8 cellular contexts compared by ENCODE assay signal in the genomic region with DNA sequence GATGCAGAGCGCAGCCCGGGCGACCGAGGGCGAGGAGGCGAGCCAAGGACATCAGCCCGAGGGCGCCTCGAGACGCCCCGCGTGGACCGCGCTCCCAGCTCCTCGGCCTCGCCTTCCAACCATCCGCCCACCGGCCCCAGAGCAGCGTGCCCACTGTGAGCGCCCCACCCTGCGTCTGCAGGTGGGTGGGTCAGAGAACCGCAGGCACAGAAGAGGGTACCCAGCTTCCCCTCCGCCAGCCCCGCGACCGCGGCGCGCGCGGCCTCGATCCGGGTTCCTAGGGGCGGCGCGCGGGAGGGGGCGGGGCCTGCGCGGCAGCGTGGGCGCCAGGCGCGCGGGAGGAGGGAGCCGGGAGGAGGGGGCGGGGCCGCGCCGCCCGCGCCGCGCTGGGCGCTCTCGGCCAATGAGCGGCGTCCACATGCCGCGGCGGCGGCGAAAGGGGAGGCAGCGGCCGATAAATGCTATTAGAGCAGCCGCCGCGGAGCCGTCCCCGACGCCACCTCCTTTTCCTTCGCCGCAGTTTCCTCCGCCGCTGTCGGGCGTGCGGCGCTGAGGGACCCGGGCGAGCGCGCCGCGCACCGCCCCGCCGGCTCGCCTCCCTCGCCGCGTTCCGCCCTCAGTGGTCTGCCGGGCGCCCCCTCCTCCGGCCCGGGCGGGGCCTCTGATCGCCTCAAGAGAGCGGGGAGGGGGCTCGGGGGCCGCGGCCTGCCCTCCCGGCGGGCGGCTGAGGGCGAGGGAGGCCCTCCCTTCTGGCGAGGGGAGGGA. TPM values are rescaled to one million over a fixed set of nuclear protein-coding genes. Genes with fewer than 3 reads are reported as not detected.
DNase-seq lines count a peak whose midpoint lies in the region; ATAC-seq and TF ChIP-seq lines count a peak whose summit lies in the region.

TSS of gene ATP2A2 (plus strand) at position 464 of the 765 bp plus-strand sequence. CDS start 543 bp downstream, outside the sequence.

- peak within 1 kb of the TSS; percentile 93 to 94 for H3K27ac Mint-ChIP-seq in activated naive CD4-positive, alpha-beta T cell treated with anti-CD3 and anti-CD28 coated beads, Interleukin-2, amount 50 U/mL, for 72 hours
- H3K27ac Mint-ChIP-seq in glutamatergic neuron (ENCODE audit: unreplicated experiment), result peak within 1 kb of the TSS; percentile 99
- H3K27ac Mint-ChIP-seq in osteocyte (ENCODE audit: unreplicated experiment), result peak within 1 kb of the TSS; percentile 95

- peak within 1 kb of the TSS; percentile 96 to 99 for H3K27ac ChIP-seq in testis

- H3K4me1 Mint-ChIP-seq in glutamatergic neuron (ENCODE audit: low read depth, unreplicated experiment) (peaks cover 28% of the 10 kb centered on the region), osteocyte (ENCODE audit: unreplicated experiment) (peaks cover 49% of the 10 kb centered on the region)

- no peaks in the 10 kb centered on the region for H3K9me3 ChIP-seq in testis

- TF ChIP-seq CTCF in glutamatergic neuron (IDR thresholded peaks at IDR 0.05; ENCODE audit: partially characterized antibody, unreplicated experiment) (no peak), osteocyte (IDR thresholded peaks at IDR 0.05) (no peak), testis (IDR thresholded peaks at IDR 0.05) (no peak)

- H3K36me3 ChIP-seq in testis (ENCODE audit: low read depth, missing control alignments), result no peaks in the 10 kb centered on the region

- peak; percentile 88 for DNase-seq in NCI-H1105 (lab: John Stamatoyannopoulos, UW)
- DNase-seq in SKM-1 treated with dmso at 0.1 percent for 144 hours (lab: John Stamatoyannopoulos, UW; ENCODE audit: unreplicated experiment), result peak; percentile 66
- peak; percentile 88 to 90 for DNase-seq in activated naive CD4-positive, alpha-beta T cell treated with anti-CD3 and anti-CD28 coated beads, Interleukin-2, amount 50 U/mL, for 72 hours (ENCODE audit: low spot score in 2 of 2)
- peak; percentile 89 for DNase-seq in glutamatergic neuron
- peak; percentile 96 for DNase-seq in osteocyte (ENCODE audit: extremely low spot score, unreplicated experiment)
- DNase-seq in testis, result peak; percentile 92

- H3K36me3 Mint-ChIP-seq in activated naive CD4-positive, alpha-beta T cell treated with anti-CD3 and anti-CD28 coated beads, Interleukin-2, amount 50 U/mL, for 72 hours, result peaks cover 33 to 38% of the 10 kb centered on the region in 2 donors
- H3K36me3 Mint-ChIP-seq in glutamatergic neuron (ENCODE audit: unreplicated experiment), result no peaks in the 10 kb centered on the region
- H3K36me3 Mint-ChIP-seq in osteocyte (ENCODE audit: unreplicated experiment), result peaks cover 25% of the 10 kb centered on the region

- peak; percentile 80 for ATAC-seq in HG02610 (IDR thresholded peaks at IDR 0.05; ENCODE audit: unreplicated experiment)
- ATAC-seq in activated naive CD4-positive, alpha-beta T cell treated with anti-CD3 and anti-CD28 coated beads, Interleukin-2, amount 50 U/mL, for 72 hours, result peak; percentile 86 to 88

- H3K27me3 ChIP-seq in testis, result no peaks in the 10 kb centered on the region

- H3K4me1 ChIP-seq in testis, result peaks cover 22% of the 10 kb centered on the region

- peak within 1 kb of the TSS; percentile 96 to 97 for H3K4me3 ChIP-seq in testis

- H3K9me3 Mint-ChIP-seq in activated naive CD4-positive, alpha-beta T cell treated with anti-CD3 and anti-CD28 coated beads, Interleukin-2, amount 50 U/mL, for 72 hours, result no peaks in the 10 kb centered on the region
- H3K9me3 Mint-ChIP-seq in glutamatergic neuron (ENCODE audit: unreplicated experiment), result peaks cover 13% of the 10 kb centered on the region
- H3K9me3 Mint-ChIP-seq in osteocyte (ENCODE audit: unreplicated experiment), result no peaks in the 10 kb centered on the region

- peak; percentile 95 for TF ChIP-seq POLR2A in GM10847 (IDR thresholded peaks at IDR 0.05; ENCODE audit: extremely low read depth, insufficient read length)
- TF ChIP-seq POLR2A in testis (IDR thresholded peaks at IDR 0.05), result no peak

- H3K4me3 Mint-ChIP-seq in glutamatergic neuron (ENCODE audit: unreplicated experiment), result peak within 1 kb of the TSS; percentile 97
- H3K4me3 Mint-ChIP-seq in osteocyte (ENCODE audit: unreplicated experiment), result peak within 1 kb of the TSS; percentile 87

- 0% methylated on average over 25 to 70 of the region's 108 CpGs for WGBS in testis, 2 donors

- H3K27me3 Mint-ChIP-seq in glutamatergic neuron (ENCODE audit: unreplicated experiment), result peaks cover 9% of the 10 kb centered on the region
- H3K27me3 Mint-ChIP-seq in osteocyte (ENCODE audit: unreplicated experiment), result no peaks in the 10 kb centered on the region

- intact Hi-C loops in testis (cut with DNase I; ENCODE audit: low total_unique reads), result no loop called here

RNA-seq across cellular contexts. Expression of gene ATP2A2, which starts in this region (rescaled TPM):
- total RNA-seq in activated naive CD4-positive, alpha-beta T cell treated with anti-CD3 and anti-CD28 coated beads, Interleukin-2, amount 50 U/mL, for 72 hours, result 100 to 1,000 TPM; 121 to 132 TPM
- 269 TPM for total RNA-seq in glutamatergic neuron (ENCODE audit: unreplicated experiment)
- 183 and 197 TPM in 2 replicates for total RNA-seq in osteocyte
- 100 to 1,000 TPM; 205 to 226 TPM for total RNA-seq in testis
- polyA plus RNA-seq in testis (ENCODE audit: insufficient read depth, low read depth, low replicate concordance), result 291 TPM

Comparison
In these comparisons a context has a peak if more than half of its experiments do, and no peak if none do; other contexts are left out.
1. Peak in every context shown above with its lines: DNase-seq, ATAC-seq, H3K4me3 ChIP-seq and H3K27ac ChIP-seq.